Comparison of ENCODE assay signal across 1 cellular context in the genomic region with DNA sequence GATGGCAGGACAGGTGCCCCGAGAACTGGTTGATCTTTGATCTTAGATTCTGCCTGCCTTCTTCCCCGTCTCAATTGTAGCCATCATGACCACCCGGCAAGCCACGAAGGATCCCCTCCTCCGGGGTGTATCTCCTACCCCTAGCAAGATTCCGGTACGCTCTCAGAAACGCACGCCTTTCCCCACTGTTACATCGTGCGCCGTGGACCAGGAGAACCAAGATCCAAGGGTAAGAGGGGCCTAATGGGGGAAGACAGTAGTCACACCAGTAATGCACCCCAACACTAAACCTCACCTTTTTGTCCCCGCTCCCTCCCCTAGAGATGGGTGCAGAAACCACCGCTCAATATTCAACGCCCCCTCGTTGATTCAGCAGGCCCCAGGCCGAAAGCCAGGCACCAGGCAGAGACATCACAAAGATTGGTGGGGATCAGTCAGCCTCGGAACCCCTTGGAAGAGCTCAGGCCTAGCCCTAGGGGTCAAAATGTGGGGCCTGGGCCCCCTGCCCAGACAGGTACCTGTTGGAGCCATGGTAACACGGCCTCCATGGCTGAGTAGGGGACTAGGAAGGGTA.
TF ChIP-seq lines count a peak whose summit lies in the region.

No MANE protein-coding gene starts in this region.

TF ChIP-seq in endothelial cell of umbilical vein, 7 proteins besides CTCF, POLR2A, EP300 and RAD21:
- TF ChIP-seq MYC (IDR thresholded peaks at IDR 0.05; ENCODE audit: low read depth, low read length), result no peak
- no peak for TF ChIP-seq POLR2AphosphoS5 (IDR thresholded peaks at IDR 0.05; ENCODE audit: insufficient read depth, low read depth, low read length)
- no peak for TF ChIP-seq FOS (IDR thresholded peaks at IDR 0.05; ENCODE audit: borderline replicate concordance, insufficient read depth, low read length)
- TF ChIP-seq, protein P1, sequence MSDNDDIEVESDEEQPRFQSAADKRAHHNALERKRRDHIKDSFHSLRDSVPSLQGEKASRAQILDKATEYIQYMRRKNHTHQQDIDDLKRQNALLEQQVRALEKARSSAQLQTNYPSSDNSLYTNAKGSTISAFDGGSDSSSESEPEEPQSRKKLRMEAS (IDR thresholded peaks at IDR 0.05; ENCODE audit: insufficient read depth, insufficient read length), result no peak
- TF ChIP-seq EZH2 (IDR thresholded peaks at IDR 0.05; ENCODE audit: borderline replicate concordance, low read depth, low read length, severe bottlenecking), result no peak
- no peak for TF ChIP-seq JUN (IDR thresholded peaks at IDR 0.05; ENCODE audit: borderline replicate concordance, insufficient read depth, insufficient read length, low read depth)
- no peak for TF ChIP-seq GATA2 (IDR thresholded peaks at IDR 0.05; ENCODE audit: insufficient read depth, insufficient read length, low read depth, low read length)
TF ChIP-seq in endothelial cell of umbilical vein: peak in this region for 0.
